ENCODE assay signal across 23 cellular contexts in genomic region chr11:57744386-57744785, GRCh38. TPM values are rescaled to one million over a fixed set of nuclear protein-coding genes. Genes with fewer than 3 reads are reported as not detected.
DNase-seq lines count a peak whose midpoint lies in the region; ATAC-seq lines count a peak whose summit lies in the region.
"Had no signal": no experiment of that assay in that cellular context is flagged by ENCODE, and none has a peak within 500 bp of the region (broad histone marks: within the 10 kb centered on the region; RNA-seq: fewer than 3 reads in every experiment).

No MANE protein-coding gene starts in this region.

- peaks cover 51% of the 10 kb centered on the region for H3K4me1 Mint-ChIP-seq in activated naive CD4-positive, alpha-beta T cell treated with anti-CD3 and anti-CD28 coated beads, Interleukin-2, amount 10 ng/mL, durations not matched to agents 7 days and 5 days
- H3K4me1 Mint-ChIP-seq in T-helper 17 cell = peaks cover 27% of the 10 kb centered on the region
- peaks cover 19 to 20% of the 10 kb centered on the region in 2 donors for H3K4me1 Mint-ChIP-seq in effector memory CD8-positive, alpha-beta T cell (ENCODE audit: low read depth in 2 of 2)
- peaks cover 25 to 46% of the 10 kb centered on the region in 2 donors for H3K4me1 Mint-ChIP-seq in stimulated activated naive B cell treated with anti-CD40 and anti-IgM and Interleukin-4, amounts not matched to agents 10 μg/mL and 1 μg/mL and 100 μg/mL, for 72 hours

- DNase-seq in activated naive CD4-positive, alpha-beta T cell treated with anti-CD3 and anti-CD28 coated beads, Interleukin-2, amount 50 U/mL, for 72 hours (ENCODE audit: low spot score in 2 of 2) = no peak
- no peak for DNase-seq in activated naive CD4-positive, alpha-beta T cell treated with anti-CD3 and anti-CD28 coated beads, Interleukin-2, amount 10 ng/mL, durations not matched to agents 7 days and 5 days
- no peak for DNase-seq in T-helper 17 cell
- no peak for DNase-seq in effector memory CD8-positive, alpha-beta T cell
- no peak for DNase-seq in stimulated activated naive B cell treated with anti-CD40 and anti-IgM and Interleukin-4, amounts not matched to agents 10 μg/mL and 1 μg/mL and 100 μg/mL, for 72 hours
- no peak for DNase-seq in kidney tubule cell (ENCODE audit: low spot score)
- no peak for DNase-seq in NCI-H2196 (lab: John Stamatoyannopoulos, UW; ENCODE audit: unreplicated experiment)
- DNase-seq: activated CD4-positive, CD25-positive, alpha-beta regulatory T cell treated with anti-CD3 and anti-CD28 coated beads, Interleukin-2, amount 50 U/mL, for 72 hours; amniotic stem cell; DND-41; esophagus squamous epithelium; NCI-H1930; NCI-H345; NK-92 treated with Interleukin-12 subunit alpha and Interleukin-12 subunit beta, amount 100 ng/mL, for 24 hours; occipital lobe; Peyer's patch; right cardiac atrium; T-helper 9 cell; thyroid gland had no signal

- no peaks in the 10 kb centered on the region for H3K27me3 Mint-ChIP-seq in activated naive CD4-positive, alpha-beta T cell treated with anti-CD3 and anti-CD28 coated beads, Interleukin-2, amount 10 ng/mL, durations not matched to agents 7 days and 5 days
- H3K27me3 Mint-ChIP-seq in T-helper 17 cell = no peaks in the 10 kb centered on the region
- no peaks in the 10 kb centered on the region for H3K27me3 Mint-ChIP-seq in effector memory CD8-positive, alpha-beta T cell
- H3K27me3 Mint-ChIP-seq in stimulated activated naive B cell treated with anti-CD40 and anti-IgM and Interleukin-4, amounts not matched to agents 10 μg/mL and 1 μg/mL and 100 μg/mL, for 72 hours = no peaks in the 10 kb centered on the region

- H3K9me3 Mint-ChIP-seq in activated naive CD4-positive, alpha-beta T cell treated with anti-CD3 and anti-CD28 coated beads, Interleukin-2, amount 50 U/mL, for 72 hours = no peaks in the 10 kb centered on the region
- no peaks in the 10 kb centered on the region for H3K9me3 Mint-ChIP-seq in activated naive CD4-positive, alpha-beta T cell treated with anti-CD3 and anti-CD28 coated beads, Interleukin-2, amount 10 ng/mL, durations not matched to agents 7 days and 5 days
- H3K9me3 Mint-ChIP-seq in effector memory CD8-positive, alpha-beta T cell = no peaks in the 10 kb centered on the region
- H3K9me3 Mint-ChIP-seq in stimulated activated naive B cell treated with anti-CD40 and anti-IgM and Interleukin-4, amounts not matched to agents 10 μg/mL and 1 μg/mL and 100 μg/mL, for 72 hours = no peaks in the 10 kb centered on the region

- ATAC-seq in activated naive CD4-positive, alpha-beta T cell treated with anti-CD3 and anti-CD28 coated beads, Interleukin-2, amount 50 U/mL, for 72 hours = no peak
- ATAC-seq in T-helper 17 cell (no peak), GM19455 (IDR thresholded peaks at IDR 0.05; ENCODE audit: unreplicated experiment) (no peak)
- ATAC-seq in effector memory CD8-positive, alpha-beta T cell (replicated peaks) = no peak
- no peak for ATAC-seq in stimulated activated naive B cell treated with anti-CD40 and anti-IgM and Interleukin-4, amounts not matched to agents 10 μg/mL and 1 μg/mL and 100 μg/mL, for 72 hours (replicated peaks)
- ATAC-seq: left lobe of liver, right cardiac atrium had no signal

- no peaks in the 10 kb centered on the region for H3K9me3 ChIP-seq in T-helper 17 cell (ENCODE audit: control insufficient read depth, low read length, poor library complexity, severe bottlenecking)
- H3K9me3 ChIP-seq: esophagus squamous epithelium, Peyer's patch, thyroid gland had no signal

- H3K27ac Mint-ChIP-seq in activated naive CD4-positive, alpha-beta T cell treated with anti-CD3 and anti-CD28 coated beads, Interleukin-2, amount 50 U/mL, for 72 hours = peak overlapping the region; percentile 24 to 67
- no peak overlapping the region for H3K27ac Mint-ChIP-seq in activated naive CD4-positive, alpha-beta T cell treated with anti-CD3 and anti-CD28 coated beads, Interleukin-2, amount 10 ng/mL, durations not matched to agents 7 days and 5 days
- H3K27ac Mint-ChIP-seq in T-helper 17 cell = peak overlapping the region; percentile 3
- peak overlapping the region; percentile 60 to 84 for H3K27ac Mint-ChIP-seq in effector memory CD8-positive, alpha-beta T cell
- peak overlapping the region; percentile 90 for H3K27ac Mint-ChIP-seq in stimulated activated naive B cell treated with anti-CD40 and anti-IgM and Interleukin-4, amounts not matched to agents 10 μg/mL and 1 μg/mL and 100 μg/mL, for 72 hours

- peaks cover 30 to 42% of the 10 kb centered on the region in 2 donors for H3K36me3 Mint-ChIP-seq in activated naive CD4-positive, alpha-beta T cell treated with anti-CD3 and anti-CD28 coated beads, Interleukin-2, amount 50 U/mL, for 72 hours
- H3K36me3 Mint-ChIP-seq in activated naive CD4-positive, alpha-beta T cell treated with anti-CD3 and anti-CD28 coated beads, Interleukin-2, amount 10 ng/mL, durations not matched to agents 7 days and 5 days = peaks cover 59% of the 10 kb centered on the region
- peaks cover 2% of the 10 kb centered on the region for H3K36me3 Mint-ChIP-seq in T-helper 17 cell (ENCODE audit: low read depth)
- peaks cover 61% of the 10 kb centered on the region for H3K36me3 Mint-ChIP-seq in effector memory CD8-positive, alpha-beta T cell (ENCODE audit: insufficient read depth)
- H3K36me3 Mint-ChIP-seq in stimulated activated naive B cell treated with anti-CD40 and anti-IgM and Interleukin-4, amounts not matched to agents 10 μg/mL and 1 μg/mL and 100 μg/mL, for 72 hours = peaks cover 52 to 68% of the 10 kb centered on the region in 2 donors

- no peak overlapping the region for H3K4me3 Mint-ChIP-seq in activated naive CD4-positive, alpha-beta T cell treated with anti-CD3 and anti-CD28 coated beads, Interleukin-2, amount 10 ng/mL, durations not matched to agents 7 days and 5 days
- H3K4me3 Mint-ChIP-seq in T-helper 17 cell = no peak overlapping the region
- H3K4me3 Mint-ChIP-seq in effector memory CD8-positive, alpha-beta T cell = no peak overlapping the region
- H3K4me3 Mint-ChIP-seq in stimulated activated naive B cell treated with anti-CD40 and anti-IgM and Interleukin-4, amounts not matched to agents 10 μg/mL and 1 μg/mL and 100 μg/mL, for 72 hours = peak overlapping the region in 1 of 2 donors; percentile 57

- CTCF ChIA-PET in activated naive CD4-positive, alpha-beta T cell treated with anti-CD3 and anti-CD28 coated beads, Interleukin-2, amount 10 ng/mL, durations not matched to agents 7 days and 5 days (lab: Charles Lee) = interaction anchor here (0.6 to 2.9 kb wide), 2 partner anchors 57 to 286 kb away, joined by 3 to 19 read pairs; no protein-coding TSS in a partner anchor

RNA-seq across cellular contexts. Expression of gene SELENOH, which starts 3.1 kb away (rescaled TPM):
- 100 to 1,000 TPM; 156 to 237 TPM for total RNA-seq in activated naive CD4-positive, alpha-beta T cell treated with anti-CD3 and anti-CD28 coated beads, Interleukin-2, amount 50 U/mL, for 72 hours
- 10 to 100 TPM; 70.0 to 72.6 TPM for total RNA-seq in T-helper 17 cell

RNA-seq across cellular contexts. Expression of gene BTBD18, which starts 7.2 kb away (rescaled TPM):
- not detected for total RNA-seq in activated naive CD4-positive, alpha-beta T cell treated with anti-CD3 and anti-CD28 coated beads, Interleukin-2, amount 50 U/mL, for 72 hours
- total RNA-seq in T-helper 17 cell = not detected
- total RNA-seq: cardiac septum, dermis microvascular lymphatic vessel endothelial cell, esophagus squamous epithelium, left lobe of liver, occipital lobe, Peyer's patch, right cardiac atrium, thyroid gland had no signal

RNA-seq across cellular contexts. Expression of gene CTNND1, which starts 17.2 kb away (rescaled TPM):
- 10 to 100 TPM; 10.4 to 19.7 TPM for total RNA-seq in activated naive CD4-positive, alpha-beta T cell treated with anti-CD3 and anti-CD28 coated beads, Interleukin-2, amount 50 U/mL, for 72 hours
- 10 to 100 TPM in 1 of 2 donors, 1 to 10 TPM in 1; 9.9 to 14.1 TPM for total RNA-seq in T-helper 17 cell

RNA-seq across cellular contexts. Expression of gene TMX2, which starts 32.0 kb away (rescaled TPM):
- 10 to 100 TPM; 51.1 to 52.7 TPM for total RNA-seq in activated naive CD4-positive, alpha-beta T cell treated with anti-CD3 and anti-CD28 coated beads, Interleukin-2, amount 50 U/mL, for 72 hours
- total RNA-seq in T-helper 17 cell = 10 to 100 TPM; 38.3 to 44.0 TPM

RNA-seq across cellular contexts. Expression of gene MED19, which starts 32.4 kb away (rescaled TPM):
- 10 to 100 TPM; 10.6 to 11.2 TPM for total RNA-seq in activated naive CD4-positive, alpha-beta T cell treated with anti-CD3 and anti-CD28 coated beads, Interleukin-2, amount 50 U/mL, for 72 hours
- 10 to 100 TPM; 16.6 to 18.1 TPM for total RNA-seq in T-helper 17 cell
